ENCODE assay signal across 8 cellular contexts in genomic region chr1:25246600-25247023, GRCh38. TPM values are rescaled to one million over a fixed set of nuclear protein-coding genes. Genes with fewer than 3 reads are reported as not detected.
DNase-seq lines count a peak whose midpoint lies in the region; ATAC-seq and TF ChIP-seq lines count a peak whose summit lies in the region.

No MANE protein-coding gene starts in this region.

- H3K9me2 ChIP-seq in Karpas-422 (replicated peaks; ENCODE audit: insufficient read depth, low read length) = no peaks in the 10 kb centered on the region

- peaks cover 36% of the 10 kb centered on the region for H3K79me2 ChIP-seq in Karpas-422 (ENCODE audit: low read length)

- ATAC-seq in GM19035 (IDR thresholded peaks at IDR 0.05; ENCODE audit: unreplicated experiment) = peak; percentile 4
- peak; percentile 5 for ATAC-seq in activated naive CD8-positive, alpha-beta T cell treated with anti-CD3 and anti-CD28 coated beads, Interleukin-2, amount 10 ng/mL, durations not matched to agents 7 days and 5 days (ENCODE audit: low read depth)

- no peaks in the 10 kb centered on the region for H3K27me3 Mint-ChIP-seq in activated naive CD8-positive, alpha-beta T cell treated with anti-CD3 and anti-CD28 coated beads, Interleukin-2, amount 10 ng/mL, durations not matched to agents 7 days and 5 days

- H3K27ac ChIP-seq in Karpas-422 (ENCODE audit: low read length) (peak overlapping the region; percentile 91), iPS-18a (ENCODE audit: low read length) (peak overlapping the region; percentile 4)

- H3K27me3 ChIP-seq in Karpas-422 (ENCODE audit: low read length) (no peaks in the 10 kb centered on the region), iPS-18a (ENCODE audit: control insufficient read depth, insufficient read depth, low read length) (no peaks in the 10 kb centered on the region)

- H4K20me1 ChIP-seq in Karpas-422 (ENCODE audit: insufficient read depth, low read depth, low read length) = peaks cover 23% of the 10 kb centered on the region

- H3K9me3 ChIP-seq in Karpas-422 (ENCODE audit: low read length) = no peaks in the 10 kb centered on the region
- no peaks in the 10 kb centered on the region for H3K9me3 ChIP-seq in iPS-18a (ENCODE audit: control insufficient read depth, low read depth, low read length)

- H3K9ac ChIP-seq in Karpas-422 (ENCODE audit: low read length) (peak overlapping the region; percentile 100), iPS-18a (ENCODE audit: low read length) (peak overlapping the region; percentile 56)

- H3K36me3 Mint-ChIP-seq in activated naive CD8-positive, alpha-beta T cell treated with anti-CD3 and anti-CD28 coated beads, Interleukin-2, amount 10 ng/mL, durations not matched to agents 7 days and 5 days = peaks cover 35% of the 10 kb centered on the region

- H3K36me3 ChIP-seq in Karpas-422 (ENCODE audit: insufficient read depth, low read length) (peaks cover 49% of the 10 kb centered on the region), iPS-18a (ENCODE audit: control insufficient read depth, low read depth, low read length) (peaks cover 39% of the 10 kb centered on the region)

- in situ Hi-C loops in ACHN (cut with HindIII; ENCODE audit: low pct_ligation_motif_present, low pct_unique_long_range_greater_than_20kb, low sequenced_read_pairs) = no loop called here

- peak overlapping the region; percentile 90 for H3K4me3 Mint-ChIP-seq in activated naive CD8-positive, alpha-beta T cell treated with anti-CD3 and anti-CD28 coated beads, Interleukin-2, amount 10 ng/mL, durations not matched to agents 7 days and 5 days

- H3K27ac Mint-ChIP-seq in activated naive CD8-positive, alpha-beta T cell treated with anti-CD3 and anti-CD28 coated beads, Interleukin-2, amount 10 ng/mL, durations not matched to agents 7 days and 5 days = peak overlapping the region; percentile 99

- peak overlapping the region; percentile 95 for H3K4me2 ChIP-seq in Karpas-422 (ENCODE audit: low read depth, low read length, poor library complexity, severe bottlenecking)

- no peaks in the 10 kb centered on the region for H3K9me3 Mint-ChIP-seq in activated naive CD8-positive, alpha-beta T cell treated with anti-CD3 and anti-CD28 coated beads, Interleukin-2, amount 10 ng/mL, durations not matched to agents 7 days and 5 days

- POLR2A ChIA-PET in activated naive CD8-positive, alpha-beta T cell treated with anti-CD3 and anti-CD28 coated beads, Interleukin-2, amount 10 ng/mL, durations not matched to agents 7 days and 5 days (lab: Charles Lee) = interaction anchor here (0.7 to 4.2 kb wide), 17 partner anchors 8 to 604 kb away, joined by 3 to 82 read pairs (median 5); partner anchors contain the start of genes MACO1, MTFR1L and SYF2

- DNase-seq in ACHN = peak; percentile 26
- DNase-seq in Karpas-422 = no peak
- DNase-seq in activated naive CD8-positive, alpha-beta T cell treated with anti-CD3 and anti-CD28 coated beads, Interleukin-2, amount 10 ng/mL, durations not matched to agents 7 days and 5 days = peak; percentile 70
- DNase-seq in stimulated activated CD4-positive, alpha-beta T cell treated with anti-CD3 and anti-CD28 coated beads, Interleukin-15, amount 100 ng/mL, for 24 hours = peak; percentile 53
- no peak for DNase-seq in GM10266 (ENCODE audit: extremely low spot score)
- no peak for DNase-seq in hippocampal formation (lab: John Stamatoyannopoulos, UW)

- peaks cover 37% of the 10 kb centered on the region for H3K4me1 Mint-ChIP-seq in activated naive CD8-positive, alpha-beta T cell treated with anti-CD3 and anti-CD28 coated beads, Interleukin-2, amount 10 ng/mL, durations not matched to agents 7 days and 5 days

- no peak for TF ChIP-seq CTCF in GM10266 (IDR thresholded peaks at IDR 0.05; ENCODE audit: control insufficient read depth, insufficient read depth, low read depth, missing control alignments)

- H2AFZ ChIP-seq in Karpas-422 (ENCODE audit: low read length) = no peak overlapping the region

- H3K4me3 ChIP-seq in Karpas-422 (ENCODE audit: low read length) (peak overlapping the region; percentile 100), iPS-18a (ENCODE audit: low read length) (peak overlapping the region; percentile 71)

- H3K4me1 ChIP-seq in Karpas-422 (ENCODE audit: low read length) (peaks cover 55% of the 10 kb centered on the region), iPS-18a (ENCODE audit: control insufficient read depth, low read depth, low read length) (peaks cover 6% of the 10 kb centered on the region)

RNA-seq across cellular contexts. Expression of gene RSRP1, which starts 0.6 kb away (rescaled TPM):
- 151 and 155 TPM in 2 replicates for total RNA-seq in Karpas-422 (2014; rRNA removed; shearing (Covaris generic); ENCODE audit: low replicate concordance)
- total RNA-seq in activated naive CD8-positive, alpha-beta T cell treated with anti-CD3 and anti-CD28 coated beads, Interleukin-2, amount 10 ng/mL, durations not matched to agents 7 days and 5 days = 100 to 1,000 TPM; 292 to 305 TPM

RNA-seq across cellular contexts. Expression of gene SYF2, which starts 14.3 kb away (rescaled TPM):
- 57.4 and 62.6 TPM in 2 replicates for total RNA-seq in Karpas-422 (2014; rRNA removed; shearing (Covaris generic); ENCODE audit: low replicate concordance)
- 10 to 100 TPM; 50.1 to 52.9 TPM for total RNA-seq in activated naive CD8-positive, alpha-beta T cell treated with anti-CD3 and anti-CD28 coated beads, Interleukin-2, amount 10 ng/mL, durations not matched to agents 7 days and 5 days

RNA-seq across cellular contexts. Expression of gene RHD, which starts 25.7 kb away (rescaled TPM):
- total RNA-seq in Karpas-422 (2014; rRNA removed; shearing (Covaris generic); ENCODE audit: low replicate concordance) = 0.26 TPM in 1 of 2 replicates, not detected in the other
- total RNA-seq in activated naive CD8-positive, alpha-beta T cell treated with anti-CD3 and anti-CD28 coated beads, Interleukin-2, amount 10 ng/mL, durations not matched to agents 7 days and 5 days = not detected

Comparison
In these comparisons a context has a peak if more than half of its experiments do, and no peak if none do; other contexts are left out.
1. DNase-seq: peak in ACHN (single experiment), activated naive CD8-positive, alpha-beta T cell treated with anti-CD3 and anti-CD28 coated beads, Interleukin-2, amount 10 ng/mL, durations not matched to agents 7 days and 5 days (single experiment) and stimulated activated CD4-positive, alpha-beta T cell treated with anti-CD3 and anti-CD28 coated beads, Interleukin-15, amount 100 ng/mL, for 24 hours (single experiment); none in Karpas-422 (single experiment), GM10266 (single experiment) and hippocampal formation (0 of 2).